Comparison of ENCODE assay signal across 9 cellular contexts in genomic region chr6:56593801-56594318, GRCh38. TPM values are rescaled to one million over a fixed set of nuclear protein-coding genes. Genes with fewer than 3 reads are reported as not detected.
DNase-seq lines count a peak whose midpoint lies in the region; ATAC-seq and TF ChIP-seq lines count a peak whose summit lies in the region.
"Had no signal": no experiment of that assay in that cellular context is flagged by ENCODE, and none has a peak within 500 bp of the region (broad histone marks: within the 10 kb centered on the region; RNA-seq: fewer than 3 reads in every experiment).

No MANE protein-coding gene starts in this region.

- H3K27me3 Mint-ChIP-seq in mesothelial cell of epicardium (ENCODE audit: low read depth) = no peaks in the 10 kb centered on the region

- H3K4me2 ChIP-seq in SU-DHL-6 (ENCODE audit: low read depth, low read length, poor library complexity, severe bottlenecking) = no peak overlapping the region

- H3K9me3 Mint-ChIP-seq in mesothelial cell of epicardium = no peaks in the 10 kb centered on the region

- no peaks in the 10 kb centered on the region for H3K27me3 ChIP-seq in SU-DHL-6 (ENCODE audit: low read length)

- no peaks in the 10 kb centered on the region for H3K9me2 ChIP-seq in SU-DHL-6 (replicated peaks; ENCODE audit: insufficient read depth, low read length)

- H3F3A ChIP-seq in SU-DHL-6 (ENCODE audit: insufficient read depth) = peaks cover 3% of the 10 kb centered on the region; the same call in 1 of the 2 replicates

- H3K36me3 ChIP-seq in SU-DHL-6 (ENCODE audit: low read length) = no peaks in the 10 kb centered on the region

- peak; percentile 56 for DNase-seq in stimulated activated CD4-positive, alpha-beta T cell treated with anti-CD3 and anti-CD28 coated beads, Interleukin-1b, Interleukin-23, amount 100 ng/mL, for 48 hours
- no peak for DNase-seq in stimulated activated CD4-positive, alpha-beta T cell treated with anti-CD3 and anti-CD28 coated beads, Interleukin-4, amount 100 ng/mL, for 1 hour
- DNase-seq in omental fat pad (ENCODE audit: low spot score) = no peak
- DNase-seq in NCI-H2029 treated with DMSO at 0.1 percent for 48 hours (lab: John Stamatoyannopoulos, UW) = no peak
- DNase-seq in mesothelial cell of epicardium (ENCODE audit: low spot score in 2 of 2, unreplicated experiment in 2 of 2) = no peak

- H3K4me1 Mint-ChIP-seq in mesothelial cell of epicardium = no peaks in the 10 kb centered on the region

- H3K27ac Mint-ChIP-seq in mesothelial cell of epicardium = no peak overlapping the region

- no peak overlapping the region for H3K27ac ChIP-seq in SU-DHL-6 (ENCODE audit: low read depth, low read length)

- H2AFZ ChIP-seq in SU-DHL-6 (ENCODE audit: low read depth, low read length, severe bottlenecking) = peak overlapping the region; percentile 13

- H3K9me3 ChIP-seq in SU-DHL-6 (ENCODE audit: insufficient read depth, low read length) = no peaks in the 10 kb centered on the region

- no peaks in the 10 kb centered on the region for H4K20me1 ChIP-seq in SU-DHL-6 (ENCODE audit: low read depth, low read length)

- no peak overlapping the region for H3K9ac ChIP-seq in SU-DHL-6 (ENCODE audit: low read length)

- no peaks in the 10 kb centered on the region for H3K79me2 ChIP-seq in SU-DHL-6 (ENCODE audit: insufficient read depth, low read length)

- peak; percentile 8 for TF ChIP-seq CTCF in SU-DHL-6 (IDR thresholded peaks at IDR 0.05; ENCODE audit: insufficient read depth, low read length, poor library complexity, severe bottlenecking)
- TF ChIP-seq CTCF in omental fat pad (IDR thresholded peaks at IDR 0.05) = no peak
- no peak for TF ChIP-seq CTCF in mesothelial cell of epicardium (IDR thresholded peaks at IDR 0.05; ENCODE audit: unreplicated experiment)

- H3K36me3 Mint-ChIP-seq in mesothelial cell of epicardium = peaks cover 33% of the 10 kb centered on the region

- no peak overlapping the region for H3K4me3 Mint-ChIP-seq in mesothelial cell of epicardium

- ATAC-seq in HG02885 (IDR thresholded peaks at IDR 0.05; ENCODE audit: poor library complexity, unreplicated experiment) = peak; percentile 91
- peak; percentile 68 for ATAC-seq in omental fat pad (ENCODE audit: low FRiP score)
- ATAC-seq in esophagus mucosa = no peak

- H3K4me3 ChIP-seq in SU-DHL-6 (ENCODE audit: insufficient read depth, low read length, poor library complexity, severe bottlenecking) = no peak overlapping the region
- H3K4me3 ChIP-seq: lung had no signal

RNA-seq across cellular contexts. Expression of gene DST, which starts 48.8 kb away (rescaled TPM):
- total RNA-seq in omental fat pad (100 to 1,000 TPM; 126 to 371 (median 160) TPM), esophagus mucosa (147 TPM), mesothelial cell of epicardium (302 to 317 TPM (median 306 TPM) in 3 replicates)
